In genomic region chr9:133579601-133580415, GRCh38 we compare ENCODE assay signal across 22 cellular contexts. TPM values are rescaled to one million over a fixed set of nuclear protein-coding genes. Genes with fewer than 3 reads are reported as not detected.
DNase-seq lines count a peak whose midpoint lies in the region; TF ChIP-seq lines count a peak whose summit lies in the region.
"Had no signal": no experiment of that assay in that cellular context is flagged by ENCODE, and none has a peak within 500 bp of the region (broad histone marks: within the 10 kb centered on the region; RNA-seq: fewer than 3 reads in every experiment).

No MANE protein-coding gene starts in this region.

- in situ Hi-C loops in KBM-7 (cut with MboI; ENCODE audit: low pct_unique_long_range_greater_than_20kb, low sequenced_read_pairs): no loop called here

- H3K27ac ChIP-seq in BLaER1 treated with 17β-estradiol and CSF1 and Interleukin-3, amounts not matched to agents 10 nM and 100 nM: peak overlapping the region in 6 of 11 experiments; percentile 53 to 99 (median 80); a peak in 10 of 22 replicates
- H3K27ac ChIP-seq in dorsolateral prefrontal cortex (peak overlapping the region in 33 of 59 donors; percentile 3 to 74 (median 45)), smooth muscle cell (ENCODE audit: low read depth) (peak overlapping the region; percentile 93)
- H3K27ac ChIP-seq: 22Rv1, KMS-11 had no signal

- no peaks in the 10 kb centered on the region for H3K36me3 ChIP-seq in BLaER1 treated with 17β-estradiol and CSF1 and Interleukin-3, amounts not matched to agents 10 nM and 100 nM
- H3K36me3 ChIP-seq in smooth muscle cell (ENCODE audit: low read depth): no peaks in the 10 kb centered on the region

- H4K20me1 ChIP-seq in BLaER1 treated with 17β-estradiol and CSF1 and Interleukin-3, amounts not matched to agents 10 nM and 100 nM: peaks cover 0 to 51% (median 0%) of the 10 kb centered on the region in 11 experiments; a peak in 4 of 22 replicates
- no peaks in the 10 kb centered on the region for H4K20me1 ChIP-seq in smooth muscle cell (ENCODE audit: low read depth)

- CTCF ChIA-PET in HEK293T (lab: Yijun Ruan, JAX): no interaction called here

- peak; percentile 52 for DNase-seq in DMS53 (lab: John Stamatoyannopoulos, UW)
- DNase-seq in DMS53 treated with DMSO at 0.1 percent for 48 hours (lab: John Stamatoyannopoulos, UW; ENCODE audit: unreplicated experiment): no peak
- DNase-seq in dorsolateral prefrontal cortex: peak in 1 of 10 donors; percentile 67
- DNase-seq in smooth muscle cell (lab: John Stamatoyannopoulos, UW; ENCODE audit: unreplicated experiment): no peak
- no peak for DNase-seq in KBM-7
- DNase-seq in AG20443 (ENCODE audit: low spot score): no peak
- DNase-seq in HEK293T (ENCODE audit: extremely low spot score): no peak
- DNase-seq: Caco-2; CD4-positive, alpha-beta T cell; NCI-H1048; NCI-H1436; NCI-H2029; NCI-H2171; NCI-H446; NCI-H69; NK-92 treated with Interleukin-12 subunit alpha and Interleukin-12 subunit beta, amount 100 ng/mL, for 24 hours; SHP77 had no signal

- 76% methylated on average over 27 of the region's 31 CpGs for WGBS in smooth muscle cell (ENCODE audit: low lambda C conversion rate)

- H3K79me2 ChIP-seq in smooth muscle cell (ENCODE audit: low read depth): no peaks in the 10 kb centered on the region

- no peaks in the 10 kb centered on the region for H3K9me3 ChIP-seq in BLaER1 treated with 17β-estradiol and CSF1 and Interleukin-3, amounts not matched to agents 10 nM and 100 nM (replicated peaks in 1 of 11)
- no peaks in the 10 kb centered on the region for H3K9me3 ChIP-seq in smooth muscle cell (replicated peaks; ENCODE audit: low read depth)
- H3K9me3 ChIP-seq: Caco-2 had no signal

- H3F3A ChIP-seq in smooth muscle cell (ENCODE audit: low read depth): peaks cover 45% of the 10 kb centered on the region

- peak overlapping the region in 4 of 11 experiments; percentile 72 to 93 (median 83); a peak in 8 of 22 replicates for H3K9ac ChIP-seq in BLaER1 treated with 17β-estradiol and CSF1 and Interleukin-3, amounts not matched to agents 10 nM and 100 nM
- H3K9ac ChIP-seq in smooth muscle cell (ENCODE audit: low read depth): no peak overlapping the region
- H3K9ac ChIP-seq: KMS-11 had no signal

- POLR2A ChIA-PET in HEK293T (lab: Yijun Ruan, JAX): no interaction called here

- peaks cover 0 to 83% (median 6%) of the 10 kb centered on the region in 11 experiments; a peak in 12 of 22 replicates for H3K27me3 ChIP-seq in BLaER1 treated with 17β-estradiol and CSF1 and Interleukin-3, amounts not matched to agents 10 nM and 100 nM
- H3K27me3 ChIP-seq in dorsolateral prefrontal cortex: peaks cover 0 to under 1% (median 0%) of the 10 kb centered on the region in 45 donors
- H3K27me3 ChIP-seq in smooth muscle cell (ENCODE audit: low read depth): no peaks in the 10 kb centered on the region

- H3K4me1 ChIP-seq in BLaER1 treated with 17β-estradiol and CSF1 and Interleukin-3, amounts not matched to agents 10 nM and 100 nM: peaks cover 85 to 100% (median 100%) of the 10 kb centered on the region in 10 experiments
- H3K4me1 ChIP-seq in smooth muscle cell (ENCODE audit: low read depth): peaks cover 43% of the 10 kb centered on the region

- no peak for TF ChIP-seq CTCF in dorsolateral prefrontal cortex (IDR thresholded peaks at IDR 0.05 in 54 of 56, conservative IDR thresholded peaks at IDR 0.05 in 2 of 56; ENCODE audit: low read depth in 1 of 56, partially characterized antibody in 56 of 56)
- TF ChIP-seq CTCF in smooth muscle cell (IDR thresholded peaks at IDR 0.05; ENCODE audit: borderline replicate concordance, insufficient read depth, poor library complexity, severe bottlenecking): no peak

- H3K4me3 ChIP-seq in BLaER1 treated with 17β-estradiol and CSF1 and Interleukin-3, amounts not matched to agents 10 nM and 100 nM: peak overlapping the region in 2 of 10 experiments; percentile 2 to 20; a peak in 3 of 20 replicates
- H3K4me3 ChIP-seq in dorsolateral prefrontal cortex (no peak overlapping the region), smooth muscle cell (no peak overlapping the region)

- no peak overlapping the region for H2AFZ ChIP-seq in smooth muscle cell (ENCODE audit: low read depth)

- H3K4me2 ChIP-seq in BLaER1 treated with 17β-estradiol and CSF1 and Interleukin-3, amounts not matched to agents 10 nM and 100 nM: peak overlapping the region; percentile 80 to 99 (median 94)
- H3K4me2 ChIP-seq in smooth muscle cell: peak overlapping the region; percentile 71
- H3K4me2 ChIP-seq: KMS-11 had no signal

- intact Hi-C loops in dorsolateral prefrontal cortex (cut with DNase I): no loop called here

TF ChIP-seq in HEK293T, 16 proteins besides CTCF, POLR2A, EP300 and RAD21:
- TF ChIP-seq BHLHE40 (IDR thresholded peaks at IDR 0.05; ENCODE audit: borderline replicate concordance) (no peak), FOXA1 (IDR thresholded peaks at IDR 0.05) (no peak), NFRKB (IDR thresholded peaks at IDR 0.05) (no peak), CTBP1 (IDR thresholded peaks at IDR 0.05; ENCODE audit: borderline replicate concordance) (no peak), FOXM1 (IDR thresholded peaks at IDR 0.05; ENCODE audit: borderline replicate concordance) (no peak), FOXK2 (IDR thresholded peaks at IDR 0.05) (no peak), L3MBTL2 (conservative IDR thresholded peaks at IDR 0.05) (no peak), HDGF (IDR thresholded peaks at IDR 0.05; ENCODE audit: borderline replicate concordance) (no peak), ELF4 (IDR thresholded peaks at IDR 0.05) (no peak), SP1 (IDR thresholded peaks at IDR 0.05) (no peak), ZNF384 (IDR thresholded peaks at IDR 0.05) (no peak), SUZ12 (IDR thresholded peaks at IDR 0.05) (no peak)

RNA-seq across cellular contexts. Expression of gene FAM163B, which starts 29.4 kb away (rescaled TPM):
- 100 to 1,000 TPM in 78 of 120 experiments, 10 to 100 TPM in 42; 34.8 to 183 (median 111) TPM for total RNA-seq in dorsolateral prefrontal cortex
- total RNA-seq in smooth muscle cell: 0.49 and 8.0 TPM in 2 replicates
- 3.4 and 5.0 TPM in 2 replicates for polyA plus RNA-seq in smooth muscle cell
- total RNA-seq: Caco-2; CD4-positive, alpha-beta T cell; HepG2 had no signal
- polyA plus RNA-seq: HepG2 had no signal

RNA-seq across cellular contexts. Expression of gene ADAMTSL2, which starts 45.3 kb away (rescaled TPM):
- total RNA-seq in dorsolateral prefrontal cortex (10 to 100 TPM in 118 of 120 experiments, 1 to 10 TPM in 2; 9.6 to 24.0 (median 15.4) TPM), smooth muscle cell (8.1 and 8.9 TPM in 2 replicates)
- polyA plus RNA-seq in smooth muscle cell: 8.9 and 10.5 TPM in 2 replicates

RNA-seq across cellular contexts. Expression of gene MYMK, which starts 55.0 kb away (rescaled TPM):
- total RNA-seq in dorsolateral prefrontal cortex (1 to 10 TPM in 5 of 120 experiments, under 1 TPM in 14, not detected in 101; 0.39 to 3.1 (median 0.75) TPM), smooth muscle cell (not detected in 2 replicates)
- not detected in 2 replicates for polyA plus RNA-seq in smooth muscle cell
- total RNA-seq: Caco-2; CD4-positive, alpha-beta T cell; H7; HepG2 had no signal
- polyA plus RNA-seq: HepG2 had no signal

RNA-seq across cellular contexts. Expression of gene DBH, which starts 56.4 kb away (rescaled TPM):
- 1 to 10 TPM in 98 of 120 experiments, under 1 TPM in 22; 0.32 to 4.4 (median 1.7) TPM for total RNA-seq in dorsolateral prefrontal cortex
- not detected in 2 replicates for total RNA-seq in smooth muscle cell
- polyA plus RNA-seq in smooth muscle cell: 0.22 and 0.48 TPM in 2 replicates
- total RNA-seq: Caco-2, HepG2 had no signal
- polyA plus RNA-seq: HepG2 had no signal
